8 cellular contexts compared by ENCODE assay signal in the genomic region with DNA sequence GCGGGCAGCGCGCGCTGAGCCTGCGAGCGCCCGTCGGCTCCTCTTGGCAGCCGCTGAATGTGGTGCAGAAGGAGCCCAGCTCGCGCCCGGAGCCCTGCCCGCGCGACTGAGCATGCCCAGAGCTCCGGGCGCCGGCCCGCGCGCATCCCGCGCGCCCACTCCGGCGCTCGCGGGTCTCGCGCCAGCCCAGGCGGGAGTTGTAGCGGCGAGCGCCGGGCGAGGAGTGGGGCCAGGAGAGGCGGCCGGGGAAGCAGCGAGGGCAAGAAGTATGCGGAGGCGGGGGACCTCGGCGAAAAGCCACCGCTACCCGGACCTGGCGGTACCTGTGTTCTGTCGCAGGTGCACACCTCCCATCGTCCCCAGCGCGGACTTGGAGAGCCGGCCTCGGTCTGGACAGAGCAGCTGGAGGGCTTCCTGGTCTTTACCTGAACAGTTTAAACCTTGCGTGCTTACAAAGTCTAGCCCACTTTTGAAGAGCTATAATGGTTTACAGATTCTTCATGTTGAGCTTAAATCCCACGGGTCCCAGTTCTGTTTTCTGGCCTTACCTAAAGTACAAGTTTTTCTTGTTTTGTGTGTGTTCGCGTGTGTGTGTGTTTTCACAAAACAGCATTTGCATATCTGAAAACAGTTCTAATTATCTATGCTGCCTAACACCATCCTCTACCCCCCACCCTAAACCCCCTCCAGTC. TPM values are rescaled to one million over a fixed set of nuclear protein-coding genes. Genes with fewer than 3 reads are reported as not detected.
DNase-seq lines count a peak whose midpoint lies in the region; ATAC-seq and TF ChIP-seq lines count a peak whose summit lies in the region.

A gene (minus strand): TSS at position 61 of the 692 bp plus-strand sequence. CDS start 114 bp downstream, outside the sequence.

- H3K27ac Mint-ChIP-seq in T-helper 17 cell: no peak within 1 kb of the TSS
- no peak within 1 kb of the TSS for H3K27ac Mint-ChIP-seq in endothelial cell (ENCODE audit: unreplicated experiment)

- H3K4me3 Mint-ChIP-seq in T-helper 17 cell (peak within 1 kb of the TSS; percentile 65), endothelial cell (ENCODE audit: unreplicated experiment) (peak within 1 kb of the TSS; percentile 87)

- H3K4me1 ChIP-seq in DOHH2 (ENCODE audit: control insufficient read depth, low read length) (no peaks in the 10 kb centered on the region), subcutaneous abdominal adipose tissue (ENCODE audit: control insufficient read depth in 5 of 5, insufficient read depth in 5 of 5, low read length in 5 of 5) (peaks cover 0 to 21% (median 18%) of the 10 kb centered on the region in 5 donors)

- no peaks in the 10 kb centered on the region for H3K79me2 ChIP-seq in DOHH2 (ENCODE audit: control insufficient read depth, low read length)

- in situ Hi-C loops in KBM-7 (cut with MboI; ENCODE audit: low pct_unique_long_range_greater_than_20kb, low sequenced_read_pairs): no loop called here

- DNase-seq in KBM-7 (peak; percentile 63), T-helper 17 cell (no peak), endothelial cell (ENCODE audit: low spot score) (peak; percentile 62), medulla oblongata (ENCODE audit: extremely low spot score) (peak; percentile 66)

- no peak for TF ChIP-seq CTCF in DOHH2 (IDR thresholded peaks at IDR 0.05; ENCODE audit: low read depth, low read length, poor library complexity, severe bottlenecking)
- TF ChIP-seq CTCF in endothelial cell (IDR thresholded peaks at IDR 0.05; ENCODE audit: unreplicated experiment): no peak

- H3F3A ChIP-seq in DOHH2 (ENCODE audit: control insufficient read depth, insufficient read depth): no peaks in the 10 kb centered on the region

- peaks cover 21% of the 10 kb centered on the region for H3K27me3 ChIP-seq in DOHH2 (ENCODE audit: control insufficient read depth, low read length)
- no peaks in the 10 kb centered on the region for H3K27me3 ChIP-seq in subcutaneous abdominal adipose tissue (ENCODE audit: control insufficient read depth in 5 of 5, insufficient read depth in 4 of 5, low read length in 5 of 5)

- no peaks in the 10 kb centered on the region for H3K9me3 Mint-ChIP-seq in endothelial cell (ENCODE audit: unreplicated experiment)

- ATAC-seq in GM21423 (IDR thresholded peaks at IDR 0.05; ENCODE audit: unreplicated experiment) (peak; percentile 47), T-helper 17 cell (no peak), HG03457 (IDR thresholded peaks at IDR 0.05; ENCODE audit: unreplicated experiment) (no peak)

- H3K27me3 Mint-ChIP-seq in T-helper 17 cell (peaks cover 66% of the 10 kb centered on the region), endothelial cell (ENCODE audit: unreplicated experiment) (peaks cover 2% of the 10 kb centered on the region)

- no peaks in the 10 kb centered on the region for H3K4me1 Mint-ChIP-seq in T-helper 17 cell
- peaks cover 6% of the 10 kb centered on the region for H3K4me1 Mint-ChIP-seq in endothelial cell (ENCODE audit: unreplicated experiment)

- H3K9me2 ChIP-seq in DOHH2 (replicated peaks; ENCODE audit: control insufficient read depth, low read length): no peaks in the 10 kb centered on the region

- peak within 1 kb of the TSS in 4 of 5 donors; percentile 54 to 80 (median 68) for H3K9ac ChIP-seq in subcutaneous abdominal adipose tissue (ENCODE audit: low read length in 5 of 5)

- H3K9me3 ChIP-seq in DOHH2 (ENCODE audit: control insufficient read depth, insufficient read depth, low read length): no peaks in the 10 kb centered on the region
- H3K9me3 ChIP-seq in T-helper 17 cell (ENCODE audit: control insufficient read depth, low read length, poor library complexity, severe bottlenecking): no peaks in the 10 kb centered on the region
- H3K9me3 ChIP-seq in subcutaneous abdominal adipose tissue (ENCODE audit: control insufficient read depth in 5 of 5, low read length in 5 of 5): no peaks in the 10 kb centered on the region

- H3K36me3 Mint-ChIP-seq in T-helper 17 cell (ENCODE audit: low read depth) (peaks cover 2% of the 10 kb centered on the region), endothelial cell (ENCODE audit: low read depth, unreplicated experiment) (no peaks in the 10 kb centered on the region)

- H3K36me3 ChIP-seq in DOHH2 (ENCODE audit: control insufficient read depth, low read length) (no peaks in the 10 kb centered on the region), subcutaneous abdominal adipose tissue (ENCODE audit: control insufficient read depth in 5 of 5, insufficient read depth in 5 of 5, low read length in 5 of 5) (no peaks in the 10 kb centered on the region)

- peak within 1 kb of the TSS; percentile 21; the same call in 1 of the 2 replicates for H3K4me2 ChIP-seq in DOHH2 (ENCODE audit: low read length)

- H3K27ac ChIP-seq in DOHH2 (ENCODE audit: low read depth, low read length) (no peak within 1 kb of the TSS), subcutaneous abdominal adipose tissue (ENCODE audit: low read depth, low read length) (peak within 1 kb of the TSS; percentile 74)

- no peaks in the 10 kb centered on the region for H4K20me1 ChIP-seq in DOHH2 (ENCODE audit: control insufficient read depth, insufficient read depth, low read depth, low read length)

- H3K4me3 ChIP-seq in DOHH2 (ENCODE audit: low read length): no peak within 1 kb of the TSS
- peak within 1 kb of the TSS; percentile 68 to 83 (median 73) for H3K4me3 ChIP-seq in subcutaneous abdominal adipose tissue (ENCODE audit: low read depth in 1 of 5, low read length in 5 of 5)

RNA-seq across cellular contexts. Expression of the gene that starts here (rescaled TPM):
- total RNA-seq in T-helper 17 cell: not detected
- total RNA-seq in endothelial cell (ENCODE audit: unreplicated experiment): 10.8 TPM

Comparison
In these comparisons a context has a peak if more than half of its experiments do, and no peak if none do; other contexts are left out.
1. DNase-seq: peak in KBM-7 (single experiment), endothelial cell (single experiment) and medulla oblongata (single experiment); none in T-helper 17 cell (0 of 3).